In genomic region chr4:135354876-135355275, GRCh38 we compare ENCODE assay signal across 23 cellular contexts.
DNase-seq lines count a peak whose midpoint lies in the region; ATAC-seq, FAIRE-seq and TF ChIP-seq lines count a peak whose summit lies in the region.
"Had no signal": no experiment of that assay in that cellular context is flagged by ENCODE, and none has a peak within 500 bp of the region (broad histone marks: within the 10 kb centered on the region; RNA-seq: fewer than 3 reads in every experiment).

No MANE protein-coding gene starts in this region.

- H3K9ac ChIP-seq in astrocyte (ENCODE audit: low read length) (no peak overlapping the region), fibroblast of lung (ENCODE audit: insufficient read depth, low read length) (no peak overlapping the region), MM.1S (ENCODE audit: low read length) (no peak overlapping the region)

- H3K4me3 Mint-ChIP-seq in astrocyte (ENCODE audit: unreplicated experiment), result no peak overlapping the region
- H3K4me3 Mint-ChIP-seq: IgD-negative memory B cell had no signal

- H3K27me3 ChIP-seq in astrocyte (ENCODE audit: insufficient read depth, low read length) (no peaks in the 10 kb centered on the region), fibroblast of lung (ENCODE audit: control insufficient read depth, insufficient read depth, low read length) (no peaks in the 10 kb centered on the region), foreskin keratinocyte (no peaks in the 10 kb centered on the region), MM.1S (replicated peaks; ENCODE audit: insufficient read depth, low read length) (no peaks in the 10 kb centered on the region)
- H3K27me3 ChIP-seq: Peyer's patch had no signal

- H3K36me3 ChIP-seq in astrocyte (ENCODE audit: insufficient read depth, low read length), result no peaks in the 10 kb centered on the region
- H3K36me3 ChIP-seq in fibroblast of lung (ENCODE audit: control insufficient read depth, insufficient read depth, low read length), result no peaks in the 10 kb centered on the region
- H3K36me3 ChIP-seq in MM.1S (replicated peaks; ENCODE audit: insufficient read depth, low read length), result no peaks in the 10 kb centered on the region
- H3K36me3 ChIP-seq: HAP-1, Peyer's patch had no signal

- no peak overlapping the region for H3K4me3 ChIP-seq in astrocyte (ENCODE audit: insufficient read depth, low read depth, low read length)
- H3K4me3 ChIP-seq in fibroblast of lung (replicated peaks in 1 of 4; ENCODE audit: control extremely low read depth in 1 of 4, insufficient read depth in 1 of 4, low read depth in 3 of 4, low read length in 4 of 4), result no peak overlapping the region
- no peak overlapping the region for H3K4me3 ChIP-seq in MM.1S (ENCODE audit: low read length)
- H3K4me3 ChIP-seq: HAP-1, Peyer's patch had no signal

- peak; percentile 3 for DNase-seq in EL
- DNase-seq in astrocyte (ENCODE audit: low read depth), result peak; percentile 50
- DNase-seq in fibroblast of lung (ENCODE audit: low read depth in 2 of 2), result peak; percentile 1 to 63
- DNase-seq in renal cortical epithelial cell (ENCODE audit: low read depth), result peak; percentile 7
- DNase-seq in foreskin keratinocyte, result no peak
- DNase-seq in activated effector memory CD4-positive, alpha-beta T cell treated with anti-CD3 and anti-CD28 coated beads, Interleukin-2, amount 50 U/mL, for 16 hours, result no peak
- no peak for DNase-seq in MM.1S
- DNase-seq in NCI-H1417 (lab: John Stamatoyannopoulos, UW), result no peak
- DNase-seq: AML-193; DND-41; GDM1; Karpas-422; NCI-H1092; NCI-H1694; NCI-H2081 treated with DMSO at 0.1 percent for 48 hours; NCI-H510A; NCI-H748 treated with DMSO at 0.1 percent for 48 hours; NK-92 treated with Interleukin-12 subunit alpha and Interleukin-12 subunit beta, amount 100 ng/mL, for 24 hours; Peyer's patch had no signal

- H3K4me2 ChIP-seq in astrocyte (ENCODE audit: low read length) (no peak overlapping the region), fibroblast of lung (ENCODE audit: extremely low read depth, insufficient read depth, low read length) (no peak overlapping the region), MM.1S (ENCODE audit: low read depth, low read length) (no peak overlapping the region)

- no peak for TF ChIP-seq CTCF in astrocyte (IDR thresholded peaks at IDR 0.05; ENCODE audit: insufficient read depth, low read depth, low read length)
- TF ChIP-seq CTCF in fibroblast of lung (conservative IDR thresholded peaks at IDR 0.05 in 1 of 2, IDR thresholded peaks at IDR 0.05 in 1 of 2; ENCODE audit: low read depth in 1 of 2, low read length in 2 of 2), result no peak
- no peak for TF ChIP-seq CTCF in foreskin keratinocyte (conservative IDR thresholded peaks at IDR 0.05)
- TF ChIP-seq CTCF in MM.1S (IDR thresholded peaks at IDR 0.05; ENCODE audit: low read length), result no peak

- FAIRE-seq in astrocyte (lab: Jason Lieb, UNC), result no peak

- no peaks in the 10 kb centered on the region for H3K27me3 Mint-ChIP-seq in astrocyte (ENCODE audit: low read depth, unreplicated experiment)
- H3K27me3 Mint-ChIP-seq: IgD-negative memory B cell had no signal

- H4K20me1 ChIP-seq in astrocyte (ENCODE audit: insufficient read depth, low read length) (no peaks in the 10 kb centered on the region), fibroblast of lung (ENCODE audit: control insufficient read depth, extremely low read depth, insufficient read depth, low read length) (no peaks in the 10 kb centered on the region), MM.1S (ENCODE audit: insufficient read depth, low read length) (no peaks in the 10 kb centered on the region)

- peak overlapping the region; percentile 39 for H2AFZ ChIP-seq in astrocyte (ENCODE audit: low read depth, low read length)
- H2AFZ ChIP-seq in fibroblast of lung (ENCODE audit: low read length), result no peak overlapping the region
- H2AFZ ChIP-seq in MM.1S (ENCODE audit: low read length), result no peak overlapping the region

- H3K9me2 ChIP-seq in MM.1S (replicated peaks; ENCODE audit: insufficient read depth, low read length), result no peaks in the 10 kb centered on the region

- H3K9me3 Mint-ChIP-seq in astrocyte (ENCODE audit: unreplicated experiment), result no peaks in the 10 kb centered on the region

- H3K4me1 ChIP-seq in astrocyte (ENCODE audit: insufficient read depth, low read length), result no peaks in the 10 kb centered on the region
- no peaks in the 10 kb centered on the region for H3K4me1 ChIP-seq in fibroblast of lung (ENCODE audit: control insufficient read depth, extremely low read depth, insufficient read depth, low read length)
- H3K4me1 ChIP-seq in foreskin keratinocyte, result no peaks in the 10 kb centered on the region
- no peaks in the 10 kb centered on the region for H3K4me1 ChIP-seq in MM.1S (ENCODE audit: low read length)
- H3K4me1 ChIP-seq: HAP-1, Peyer's patch had no signal

- ATAC-seq in foreskin keratinocyte, result no peak

- peak overlapping the region; percentile 21 for H3K27ac Mint-ChIP-seq in astrocyte (ENCODE audit: unreplicated experiment)
- H3K27ac Mint-ChIP-seq: IgD-negative memory B cell had no signal

- H3K9me3 ChIP-seq in astrocyte (ENCODE audit: insufficient read depth, low read depth, low read length) (no peaks in the 10 kb centered on the region), fibroblast of lung (ENCODE audit: control insufficient read depth, insufficient read depth, low read depth, low read length) (no peaks in the 10 kb centered on the region), MM.1S (replicated peaks; ENCODE audit: insufficient read depth, low read length) (no peaks in the 10 kb centered on the region)
- H3K9me3 ChIP-seq: HAP-1, Peyer's patch had no signal

- no peaks in the 10 kb centered on the region for H3K36me3 Mint-ChIP-seq in astrocyte (ENCODE audit: low read depth, unreplicated experiment)

- no peaks in the 10 kb centered on the region for H3F3A ChIP-seq in MM.1S (ENCODE audit: insufficient read depth, low read length)

- peaks cover 5% of the 10 kb centered on the region for H3K4me1 Mint-ChIP-seq in astrocyte (ENCODE audit: low read depth, unreplicated experiment)

- H3K27ac ChIP-seq in astrocyte (ENCODE audit: low read depth, low read length) (no peak overlapping the region), fibroblast of lung (ENCODE audit: insufficient read depth, low read length) (no peak overlapping the region), foreskin keratinocyte (no peak overlapping the region), MM.1S (ENCODE audit: low read length) (no peak overlapping the region)
- H3K27ac ChIP-seq: C4-2B, HL-60, Peyer's patch had no signal

- H3K79me2 ChIP-seq in astrocyte (ENCODE audit: insufficient read depth, low read length) (no peaks in the 10 kb centered on the region), fibroblast of lung (ENCODE audit: control insufficient read depth, insufficient read depth, low read length) (no peaks in the 10 kb centered on the region), MM.1S (ENCODE audit: low read length) (no peaks in the 10 kb centered on the region)

Comparison
In these comparisons a context has a peak if more than half of its experiments do, and no peak if none do; other contexts are left out.
1. DNase-seq: peak in EL (single experiment), astrocyte (single experiment), fibroblast of lung (2 of 2) and renal cortical epithelial cell (single experiment); none in foreskin keratinocyte (0 of 2), activated effector memory CD4-positive, alpha-beta T cell treated with anti-CD3 and anti-CD28 coated beads, Interleukin-2, amount 50 U/mL, for 16 hours (single experiment), MM.1S (single experiment) and NCI-H1417 (0 of 3).